Comparison of ENCODE assay signal across 16 cellular contexts in genomic region chr12:51449569-51450246, GRCh38. TPM values are rescaled to one million over a fixed set of nuclear protein-coding genes. Genes with fewer than 3 reads are reported as not detected.
DNase-seq lines count a peak whose midpoint lies in the region; ATAC-seq and TF ChIP-seq lines count a peak whose summit lies in the region.
"Had no signal": no experiment of that assay in that cellular context is flagged by ENCODE, and none has a peak within 500 bp of the region (broad histone marks: within the 10 kb centered on the region; RNA-seq: fewer than 3 reads in every experiment).

No MANE protein-coding gene starts in this region.

- TF ChIP-seq RAD21 in neural cell (conservative IDR thresholded peaks at IDR 0.05) (no peak), SK-N-SH (IDR thresholded peaks at IDR 0.05; ENCODE audit: low read length) (no peak)

- no peak overlapping the region for H2AFZ ChIP-seq in neural cell (ENCODE audit: low read depth, low read length)
- no peak overlapping the region for H2AFZ ChIP-seq in SK-N-SH (ENCODE audit: low read depth)
- H2AFZ ChIP-seq: parathyroid adenoma had no signal

- no peak for TF ChIP-seq EP300 in neural cell (conservative IDR thresholded peaks at IDR 0.05; ENCODE audit: poor library complexity, severe bottlenecking)
- no peak for TF ChIP-seq EP300 in SK-N-SH (IDR thresholded peaks at IDR 0.05; ENCODE audit: borderline replicate concordance in 1 of 2, low read depth in 1 of 2, low read length in 1 of 2)

- CTCF ChIA-PET in SK-N-SH (lab: Yijun Ruan, JAX), result interaction anchor here (0.6 to 2.7 kb wide), 4 partner anchors 11 to 1871 kb away, joined by 3 to 7 read pairs (median 3); no protein-coding TSS in a partner anchor

- H3F3A ChIP-seq in neural cell (ENCODE audit: insufficient read depth, low read length, poor library complexity, severe bottlenecking), result no peaks in the 10 kb centered on the region
- no peaks in the 10 kb centered on the region for H3F3A ChIP-seq in SK-N-SH (replicated peaks; ENCODE audit: insufficient read depth)

- H3K9me2 ChIP-seq in neural cell (ENCODE audit: insufficient read depth, low read length) (no peaks in the 10 kb centered on the region), SK-N-SH (no peaks in the 10 kb centered on the region)

- peak; percentile 48 for DNase-seq in EL
- peak; percentile 9 for DNase-seq in NCI-H226
- DNase-seq in choroid plexus epithelial cell (ENCODE audit: low read depth), result peak; percentile 8
- no peak for DNase-seq in SK-N-SH
- no peak for DNase-seq in GOT3 (lab: John Stamatoyannopoulos, UW)
- DNase-seq: gastrocnemius medialis; left ventricle myocardium superior; NCI-H146; NCI-H2227 treated with DMSO at 0.1 percent for 48 hours; SHP77; stimulated activated CD4-positive, alpha-beta T cell treated with anti-CD3 and anti-CD28 coated beads, Interleukin-4, amount 100 ng/mL, for 1 hour had no signal

- no peaks in the 10 kb centered on the region for H3K36me3 ChIP-seq in neural cell (ENCODE audit: insufficient read depth, low read length)
- H3K36me3 ChIP-seq in SK-N-SH (replicated peaks in 1 of 2; ENCODE audit: control insufficient read depth in 1 of 2, insufficient read depth in 2 of 2, low read length in 1 of 2), result peaks cover 0 to 6% of the 10 kb centered on the region in 2 experiments
- H3K36me3 ChIP-seq: gastrocnemius medialis had no signal

- H4K20me1 ChIP-seq in neural cell (ENCODE audit: insufficient read depth) (no peaks in the 10 kb centered on the region), SK-N-SH (ENCODE audit: insufficient read depth) (no peaks in the 10 kb centered on the region)

- no peak for ATAC-seq in GM18858 (IDR thresholded peaks at IDR 0.05; ENCODE audit: unreplicated experiment)
- ATAC-seq: activated CD4-positive, CD25-positive, alpha-beta regulatory T cell treated with anti-CD3 and anti-CD28 coated beads, Interleukin-2, amount 50 U/mL, for 24 hours; activated T-helper 17 cell treated with anti-CD3 and anti-CD28 coated beads, Interleukin-2, amount 50 U/mL, for 72 hours; gastrocnemius medialis; left ventricle myocardium superior had no signal

- H3K27me3 ChIP-seq in neural cell (ENCODE audit: insufficient read depth, low read depth, low read length), result no peaks in the 10 kb centered on the region
- no peaks in the 10 kb centered on the region for H3K27me3 ChIP-seq in SK-N-SH (ENCODE audit: insufficient read depth)
- H3K27me3 ChIP-seq: gastrocnemius medialis had no signal

- H3K27ac ChIP-seq in neural cell (ENCODE audit: low read length) (no peak overlapping the region), SK-N-SH (ENCODE audit: low read depth in 2 of 2, low read length in 1 of 2) (no peak overlapping the region)
- H3K27ac ChIP-seq: gastrocnemius medialis, parathyroid adenoma had no signal

- no peaks in the 10 kb centered on the region for H3K4me1 ChIP-seq in SK-N-SH (ENCODE audit: control insufficient read depth in 1 of 2, insufficient read depth in 2 of 2, low read depth in 1 of 2, low read length in 1 of 2)
- H3K4me1 ChIP-seq: gastrocnemius medialis, parathyroid adenoma had no signal

- H3K4me2 ChIP-seq in neural cell (ENCODE audit: low read length) (peak overlapping the region; percentile 8), SK-N-SH (no peak overlapping the region)

- TF ChIP-seq CTCF in choroid plexus epithelial cell (conservative IDR thresholded peaks at IDR 0.05; ENCODE audit: low read depth, low read length), result no peak
- TF ChIP-seq CTCF in neural cell (IDR thresholded peaks at IDR 0.05; ENCODE audit: poor library complexity, severe bottlenecking), result no peak
- TF ChIP-seq CTCF in SK-N-SH (IDR thresholded peaks at IDR 0.05), result no peak

- H3K79me2 ChIP-seq in neural cell (replicated peaks; ENCODE audit: insufficient read depth, low read length), result no peaks in the 10 kb centered on the region
- no peaks in the 10 kb centered on the region for H3K79me2 ChIP-seq in SK-N-SH (ENCODE audit: insufficient read depth)
- H3K79me2 ChIP-seq: parathyroid adenoma had no signal

- no peaks in the 10 kb centered on the region for H3K9me3 ChIP-seq in neural cell (ENCODE audit: low read length)
- no peaks in the 10 kb centered on the region for H3K9me3 ChIP-seq in SK-N-SH
- H3K9me3 ChIP-seq: gastrocnemius medialis had no signal

- 63% methylated on average over 3 of the region's 3 CpGs for WGBS in SK-N-SH (ENCODE audit: low lambda C conversion rate)

- POLR2A ChIA-PET in SK-N-SH (lab: Yijun Ruan, JAX), result no interaction called here

- H3K4me3 ChIP-seq in choroid plexus epithelial cell (ENCODE audit: low read depth, low read length) (no peak overlapping the region), neural cell (ENCODE audit: low read length) (peak overlapping the region; percentile 21), SK-N-SH (ENCODE audit: low read depth in 2 of 2, low read length in 1 of 2) (no peak overlapping the region)
- H3K4me3 ChIP-seq: gastrocnemius medialis had no signal

- no peak overlapping the region for H3K9ac ChIP-seq in neural cell (ENCODE audit: low read length)
- H3K9ac ChIP-seq in SK-N-SH, result no peak overlapping the region
- H3K9ac ChIP-seq: parathyroid adenoma had no signal

TF ChIP-seq in neural cell, 6 proteins besides CTCF, POLR2A, EP300 and RAD21 (continues in another document):
- TF ChIP-seq SMC3 (conservative IDR thresholded peaks at IDR 0.05; ENCODE audit: poor library complexity) (no peak), MXI1 (conservative IDR thresholded peaks at IDR 0.05; ENCODE audit: poor library complexity, severe bottlenecking) (no peak), TAF1 (IDR thresholded peaks at IDR 0.05; ENCODE audit: low read depth) (no peak), POLR2AphosphoS5 (IDR thresholded peaks at IDR 0.05) (no peak), REST (IDR thresholded peaks at IDR 0.05; ENCODE audit: borderline replicate concordance) (no peak)

TF ChIP-seq in SK-N-SH, 30 proteins besides CTCF, POLR2A, EP300 and RAD21:
- no peak for TF ChIP-seq TAF1 (IDR thresholded peaks at IDR 0.05; ENCODE audit: borderline replicate concordance, low read depth, low read length)
- no peak for TF ChIP-seq GATA2 (CRISPR knock-in tag; IDR thresholded peaks at IDR 0.05)
- no peak for TF ChIP-seq RXRA (IDR thresholded peaks at IDR 0.05; ENCODE audit: borderline replicate concordance, low read depth)
- no peak for TF ChIP-seq RFX5 (IDR thresholded peaks at IDR 0.05; ENCODE audit: low read length)
- no peak for TF ChIP-seq PBX3 (IDR thresholded peaks at IDR 0.05)
- no peak for TF ChIP-seq JUND (IDR thresholded peaks at IDR 0.05)
- no peak for TF ChIP-seq MXI1 (IDR thresholded peaks at IDR 0.05; ENCODE audit: low read depth, low read length)
- no peak for TF ChIP-seq GABPA (IDR thresholded peaks at IDR 0.05; ENCODE audit: low read depth)
- no peak for TF ChIP-seq MEF2A (IDR thresholded peaks at IDR 0.05; ENCODE audit: borderline replicate concordance, low read depth)
- no peak for TF ChIP-seq FOSL2 (IDR thresholded peaks at IDR 0.05; ENCODE audit: borderline replicate concordance, low read depth)
- no peak for TF ChIP-seq FOXM1 (IDR thresholded peaks at IDR 0.05; ENCODE audit: low read depth)
- TF ChIP-seq ZBTB33 (IDR thresholded peaks at IDR 0.05; ENCODE audit: borderline replicate concordance, low read depth), result no peak
- TF ChIP-seq RCOR1 (IDR thresholded peaks at IDR 0.05; ENCODE audit: low read length), result no peak
- TF ChIP-seq NRF1 (IDR thresholded peaks at IDR 0.05; ENCODE audit: low read depth, low read length), result no peak

RNA-seq across cellular contexts. Expression of gene SLC4A8, which starts 25.1 kb away (rescaled TPM):
- 34.5 and 37.8 TPM in 2 replicates for polyA plus RNA-seq in neural cell
- 134 and 152 TPM in 2 replicates for polyA minus RNA-seq in neural cell
- polyA plus RNA-seq in SK-N-SH (2012; rRNA removed), result 3.6 and 5.2 TPM in 2 replicates
- 3.9 TPM in 2 replicates for polyA plus RNA-seq in SK-N-SH (2012; cell fraction: cytosol; rRNA removed)
- 4.2 and 4.9 TPM in 2 replicates for polyA plus RNA-seq in SK-N-SH (2012; cell fraction: nucleus; rRNA removed)

RNA-seq across cellular contexts. Expression of gene GALNT6, which starts 58.5 kb away (rescaled TPM):
- not detected in 2 replicates for polyA plus RNA-seq in neural cell
- polyA minus RNA-seq in neural cell, result not detected in 2 replicates
- polyA plus RNA-seq in SK-N-SH (2012; rRNA removed), result 0.47 and 0.74 TPM in 2 replicates
- polyA plus RNA-seq in SK-N-SH (2012; cell fraction: cytosol; rRNA removed), result 0.39 and 0.72 TPM in 2 replicates
- 0.19 and 0.51 TPM in 2 replicates for polyA plus RNA-seq in SK-N-SH (2012; cell fraction: nucleus; rRNA removed)

Comparison
In these comparisons a context has a peak if more than half of its experiments do, and no peak if none do; other contexts are left out.
1. DNase-seq: peak in EL (single experiment), NCI-H226 (single experiment) and choroid plexus epithelial cell (single experiment); none in SK-N-SH (single experiment) and GOT3 (single experiment).